ENCODE assay signal across 8 cellular contexts in genomic region chr1:156498447-156499193, GRCh38. TPM values are rescaled to one million over a fixed set of nuclear protein-coding genes. Genes with fewer than 3 reads are reported as not detected.
A peak's percentile ranks its signal among the peaks of the same experiment; 100 is the strongest.
DNase-seq lines count a peak whose midpoint lies in the region; ATAC-seq and TF ChIP-seq lines count a peak whose summit lies in the region.

No MANE protein-coding gene starts in this region.

- H3K9ac ChIP-seq in endocrine pancreas (ENCODE audit: control insufficient read depth, insufficient read depth, low read length): peak overlapping the region; percentile 79

- H3K9me3 ChIP-seq in PC-9 (ENCODE audit: insufficient read depth, low read depth) (no peaks in the 10 kb centered on the region), endocrine pancreas (ENCODE audit: control insufficient read depth, low read length) (no peaks in the 10 kb centered on the region)

- H3F3A ChIP-seq in PC-9 (ENCODE audit: insufficient read depth, low read depth): peaks cover 23% of the 10 kb centered on the region; the same call in 1 of the 2 replicates

- peak overlapping the region; percentile 98 for H3K4me2 ChIP-seq in PC-9

- H2AFZ ChIP-seq in PC-9: no peak overlapping the region

- H3K4me3 ChIP-seq in PC-9 (peak overlapping the region; percentile 100), endocrine pancreas (ENCODE audit: control insufficient read depth, insufficient read depth, low read length) (peak overlapping the region; percentile 41)

- POLR2A ChIA-PET in PC-9 (lab: Charles Lee; ENCODE audit: unreplicated experiment): interaction anchor here (0.6 kb wide), 1 partner anchor 28 kb away, joined by 3 read pairs; no protein-coding TSS in a partner anchor

- no peak for ATAC-seq in HG03442 (IDR thresholded peaks at IDR 0.05; ENCODE audit: unreplicated experiment)
- no peak for ATAC-seq in HG02973 (IDR thresholded peaks at IDR 0.05; ENCODE audit: unreplicated experiment)

- peak; percentile 65 for DNase-seq in GM03348 (ENCODE audit: low spot score)
- peak; percentile 17 to 33 for DNase-seq in PC-9
- DNase-seq in myocyte (ENCODE audit: low read depth): peak; percentile 95
- no peak for DNase-seq in stimulated activated CD4-positive, alpha-beta T cell treated with anti-CD3 and anti-CD28 coated beads, Interleukin-2, amount 100 ng/mL, for 48 hours
- DNase-seq in DMS114 treated with DMSO at 0.1 percent for 48 hours (lab: John Stamatoyannopoulos, UW; ENCODE audit: unreplicated experiment): no peak

- no peak overlapping the region for H3K27ac ChIP-seq in PC-9

- no peaks in the 10 kb centered on the region for H3K27me3 ChIP-seq in PC-9 (ENCODE audit: insufficient read depth, low read depth)
- H3K27me3 ChIP-seq in endocrine pancreas (ENCODE audit: control insufficient read depth, insufficient read depth, low read length): no peaks in the 10 kb centered on the region

- no peaks in the 10 kb centered on the region for H3K9me2 ChIP-seq in PC-9 (ENCODE audit: insufficient read depth)

- BruUV-seq in PC-9 (replicated peaks; lab: Mats Ljungman, UMichigan): no TSS peak

- H3K36me3 ChIP-seq in PC-9 (ENCODE audit: low read depth) (no peaks in the 10 kb centered on the region), endocrine pancreas (ENCODE audit: control insufficient read depth, insufficient read depth, low read length) (no peaks in the 10 kb centered on the region)

- TF ChIP-seq CTCF in PC-9 (conservative IDR thresholded peaks at IDR 0.05): no peak

- intact Hi-C loops in PC-9 (cut with micrococcal nuclease; ENCODE audit: unreplicated experiment): loop anchor here (1.0 kb wide), 1 partner anchor 10 kb away; no protein-coding TSS in a partner anchor

- H3K4me1 ChIP-seq in PC-9 (replicated peaks; ENCODE audit: insufficient read depth): peaks cover 36% of the 10 kb centered on the region
- H3K4me1 ChIP-seq in endocrine pancreas (ENCODE audit: control insufficient read depth, insufficient read depth, low read length): peaks cover 6% of the 10 kb centered on the region

- peaks cover 71% of the 10 kb centered on the region for H3K79me2 ChIP-seq in PC-9 (ENCODE audit: low read depth)

- CTCF ChIA-PET in PC-9 (lab: Charles Lee): interaction anchor here (0.8 to 1.0 kb wide), 3 partner anchors 40 to 79 kb away, joined by 3 to 6 read pairs (median 3); no protein-coding TSS in a partner anchor

- peaks cover 62% of the 10 kb centered on the region for H4K20me1 ChIP-seq in PC-9 (ENCODE audit: insufficient read depth)

RNA-seq across cellular contexts. Expression of gene MEF2D, which starts 2.0 kb away (rescaled TPM):
- 25.5 and 33.5 TPM in 2 replicates for total RNA-seq in PC-9 (2021)
- 59.2 and 62.2 TPM in 2 replicates for total RNA-seq in myocyte
- polyA plus RNA-seq in myocyte (2012): 56.8 TPM

Comparison
In these comparisons a context has a peak if more than half of its experiments do, and no peak if none do; other contexts are left out.
1. DNase-seq: peak in GM03348 (single experiment), PC-9 (2 of 2) and myocyte (single experiment); none in stimulated activated CD4-positive, alpha-beta T cell treated with anti-CD3 and anti-CD28 coated beads, Interleukin-2, amount 100 ng/mL, for 48 hours (0 of 2) and DMS114 treated with DMSO at 0.1 percent for 48 hours (single experiment).